In genomic region chr6:125299257-125299656, GRCh38 we compare ENCODE assay signal across 18 cellular contexts. TPM values are rescaled to one million over a fixed set of nuclear protein-coding genes. Genes with fewer than 3 reads are reported as not detected.
A peak's percentile ranks its signal among the peaks of the same experiment; 100 is the strongest.
DNase-seq lines count a peak whose midpoint lies in the region; ATAC-seq and TF ChIP-seq lines count a peak whose summit lies in the region.
"Had no signal": no experiment of that assay in that cellular context is flagged by ENCODE, and none has a peak within 500 bp of the region (broad histone marks: within the 10 kb centered on the region; RNA-seq: fewer than 3 reads in every experiment).

No MANE protein-coding gene starts in this region.

- POLR2A ChIA-PET in IMR-90 (lab: Charles Lee; ENCODE audit: unreplicated experiment) = no interaction called here

- H3K79me1 ChIP-seq in IMR-90 (ENCODE audit: low read depth in 1 of 2, low read length in 2 of 2) = peaks cover 37 to 39% of the 10 kb centered on the region in 2 experiments

- intact Hi-C loops in IMR-90 (cut with micrococcal nuclease) = no loop called here

- H3K4me1 Mint-ChIP-seq in activated T-cell treated with anti-CD3 and anti-CD28 coated beads, Interleukin-2, amount 50 U/mL, for 4 hours (ENCODE audit: low read depth) = peaks cover 69% of the 10 kb centered on the region
- H3K4me1 Mint-ChIP-seq in activated naive CD8-positive, alpha-beta T cell treated with anti-CD3 and anti-CD28 coated beads, Interleukin-2, amount 50 U/mL, for 24 hours = peaks cover 58% of the 10 kb centered on the region

- H3K9me2 ChIP-seq in neural cell (ENCODE audit: insufficient read depth, low read length) = no peaks in the 10 kb centered on the region

- peak overlapping the region; percentile 90 for H3K4me3 Mint-ChIP-seq in activated T-cell treated with anti-CD3 and anti-CD28 coated beads, Interleukin-2, amount 50 U/mL, for 4 hours
- peak overlapping the region; percentile 97 for H3K4me3 Mint-ChIP-seq in activated naive CD8-positive, alpha-beta T cell treated with anti-CD3 and anti-CD28 coated beads, Interleukin-2, amount 50 U/mL, for 24 hours

- no peak overlapping the region for H3K14ac ChIP-seq in IMR-90 (replicated peaks; ENCODE audit: low read depth, low read length)

- no TSS peak for BruUV-seq in IMR-90 (replicated peaks; lab: Mats Ljungman, UMichigan)

- H3K27ac Mint-ChIP-seq in activated naive CD8-positive, alpha-beta T cell treated with anti-CD3 and anti-CD28 coated beads, Interleukin-2, amount 50 U/mL, for 24 hours = peak overlapping the region; percentile 97

- no peaks in the 10 kb centered on the region for H3K27me3 Mint-ChIP-seq in activated T-cell treated with anti-CD3 and anti-CD28 coated beads, Interleukin-2, amount 50 U/mL, for 4 hours (ENCODE audit: low read depth)
- no peaks in the 10 kb centered on the region for H3K27me3 Mint-ChIP-seq in activated naive CD8-positive, alpha-beta T cell treated with anti-CD3 and anti-CD28 coated beads, Interleukin-2, amount 50 U/mL, for 24 hours
- H3K27me3 Mint-ChIP-seq: naive B cell had no signal

- no peak overlapping the region for H2BK20ac ChIP-seq in IMR-90 (ENCODE audit: low read depth, low read length)

- H3K4me3 ChIP-seq in IMR-90 (ENCODE audit: insufficient read depth, low read depth, low read length) (no peak overlapping the region), neural cell (ENCODE audit: low read length) (peak overlapping the region; percentile 81)

- H2AK9ac ChIP-seq in IMR-90 (replicated peaks; ENCODE audit: low read depth, low read length, poor library complexity) = no peak overlapping the region

- TF ChIP-seq POLR2A in IMR-90 (IDR thresholded peaks at IDR 0.05; ENCODE audit: low read depth, low read length) = no peak

- H4K20me1 ChIP-seq in IMR-90 (ENCODE audit: insufficient read depth, low read length) = no peaks in the 10 kb centered on the region
- no peaks in the 10 kb centered on the region for H4K20me1 ChIP-seq in neural cell (ENCODE audit: insufficient read depth)

- no peak for ATAC-seq in activated T-cell treated with anti-CD3 and anti-CD28 coated beads, Interleukin-2, amount 50 U/mL, for 4 hours
- ATAC-seq in IMR-90 (ENCODE audit: low read depth) = no peak
- no peak for ATAC-seq in activated naive CD8-positive, alpha-beta T cell treated with anti-CD3 and anti-CD28 coated beads, Interleukin-2, amount 50 U/mL, for 24 hours
- ATAC-seq: foreskin keratinocyte had no signal

- H3K9ac ChIP-seq in IMR-90 (ENCODE audit: low read depth, low read length) (no peak overlapping the region), neural cell (ENCODE audit: low read length) (no peak overlapping the region)

- no peak overlapping the region for H3K18ac ChIP-seq in IMR-90 (ENCODE audit: low read depth, low read length)

- no peak overlapping the region for H3K56ac ChIP-seq in IMR-90 (ENCODE audit: extremely low read depth, insufficient read depth, low read length)

- H3K36me3 Mint-ChIP-seq in activated T-cell treated with anti-CD3 and anti-CD28 coated beads, Interleukin-2, amount 50 U/mL, for 4 hours (ENCODE audit: insufficient read depth) = peaks cover 47% of the 10 kb centered on the region
- H3K36me3 Mint-ChIP-seq in activated naive CD8-positive, alpha-beta T cell treated with anti-CD3 and anti-CD28 coated beads, Interleukin-2, amount 50 U/mL, for 24 hours (ENCODE audit: low read depth) = peaks cover 62% of the 10 kb centered on the region

- H2BK5ac ChIP-seq in IMR-90 (ENCODE audit: low read depth, low read length, poor library complexity, severe bottlenecking) = no peak overlapping the region

- H3K36me3 ChIP-seq in IMR-90 (ENCODE audit: control insufficient read depth, insufficient read depth, low read length) = peaks cover 16% of the 10 kb centered on the region
- H3K36me3 ChIP-seq in neural cell (ENCODE audit: insufficient read depth, low read length) = no peaks in the 10 kb centered on the region

- peaks cover 5% of the 10 kb centered on the region; the same call in 1 of the 2 replicates for H3K9me1 ChIP-seq in IMR-90 (ENCODE audit: insufficient read depth, low read length)

- in situ Hi-C loops in IMR-90 (cut with MboI; ENCODE audit: low sequenced_read_pairs) = no loop called here

- TF ChIP-seq CTCF in IMR-90 (conservative IDR thresholded peaks at IDR 0.05; ENCODE audit: low read depth, low read length) = no peak
- TF ChIP-seq CTCF in neural cell (IDR thresholded peaks at IDR 0.05; ENCODE audit: poor library complexity, severe bottlenecking) = no peak

- TF ChIP-seq RAD21 in IMR-90 (IDR thresholded peaks at IDR 0.05; ENCODE audit: low read length) (no peak), neural cell (conservative IDR thresholded peaks at IDR 0.05) (no peak)

- H3K9me3 ChIP-seq in IMR-90 (ENCODE audit: control insufficient read depth, insufficient read depth, low read length) = no peaks in the 10 kb centered on the region
- no peaks in the 10 kb centered on the region for H3K9me3 ChIP-seq in neural cell (ENCODE audit: low read length)

- H3K4ac ChIP-seq in IMR-90 (ENCODE audit: low read depth, low read length) = no peak overlapping the region

- H4K91ac ChIP-seq in IMR-90 (ENCODE audit: insufficient read depth, low read depth, low read length) = no peak overlapping the region

- H3K27me3 ChIP-seq in IMR-90 (ENCODE audit: control insufficient read depth, insufficient read depth, low read length) = no peaks in the 10 kb centered on the region
- no peaks in the 10 kb centered on the region for H3K27me3 ChIP-seq in neural cell (ENCODE audit: insufficient read depth, low read depth, low read length)
- H3K27me3 ChIP-seq: foreskin keratinocyte had no signal

- H2AK5ac ChIP-seq in IMR-90 (ENCODE audit: low read depth, low read length) = peak overlapping the region; percentile 12; the same call in 1 of the 2 replicates

- H3K79me2 ChIP-seq in neural cell (replicated peaks; ENCODE audit: insufficient read depth, low read length) = no peaks in the 10 kb centered on the region

- no peak for TF ChIP-seq EP300 in neural cell (conservative IDR thresholded peaks at IDR 0.05; ENCODE audit: poor library complexity, severe bottlenecking)

- H2AFZ ChIP-seq in IMR-90 (replicated peaks; ENCODE audit: low read length, poor library complexity) = no peak overlapping the region
- no peak overlapping the region for H2AFZ ChIP-seq in neural cell (ENCODE audit: low read depth, low read length)

- WGBS in IMR-90 (ENCODE audit: extremely low coverage in 2 of 2, insufficient read length in 1 of 2), 2 experiments = no CpG with 5 or more reads among the region's 3 CpGs

- no peak overlapping the region for H4K8ac ChIP-seq in IMR-90 (ENCODE audit: low read depth in 2 of 2, low read length in 2 of 2)

- no peak overlapping the region for H2BK15ac ChIP-seq in IMR-90 (ENCODE audit: low read depth, low read length)

- H4K5ac ChIP-seq in IMR-90 (ENCODE audit: low read depth, low read length) = no peak overlapping the region

- no peak overlapping the region for H3K27ac ChIP-seq in IMR-90 (ENCODE audit: insufficient read depth, low read length)
- no peak overlapping the region for H3K27ac ChIP-seq in neural cell (ENCODE audit: low read length)
- H3K27ac ChIP-seq: foreskin keratinocyte had no signal

- H3K4me2 ChIP-seq in IMR-90 (ENCODE audit: low read depth, low read length) (no peak overlapping the region), neural cell (ENCODE audit: low read length) (no peak overlapping the region)

- no peaks in the 10 kb centered on the region for H3F3A ChIP-seq in neural cell (ENCODE audit: insufficient read depth, low read length, poor library complexity, severe bottlenecking)

- H3K23ac ChIP-seq in IMR-90 (ENCODE audit: low read depth, low read length) = no peak overlapping the region; the same call in 1 of the 2 replicates

- H3K4me1 ChIP-seq in IMR-90 (ENCODE audit: control insufficient read depth, insufficient read depth, low read length) = peaks cover 5% of the 10 kb centered on the region

- DNase-seq in activated T-cell treated with anti-CD3 and anti-CD28 coated beads, Interleukin-2, amount 50 U/mL, for 4 hours = no peak
- DNase-seq in activated T-cell treated with anti-CD3 and anti-CD28 coated beads for 4 hours (no peak), IMR-90 (no peak), NCI-H2081 treated with DMSO at 0.1 percent for 48 hours (lab: John Stamatoyannopoulos, UW) (no peak), DMS53 (lab: John Stamatoyannopoulos, UW) (no peak), NCI-H524 treated with DMSO at 0.1 percent for 48 hours (lab: John Stamatoyannopoulos, UW) (no peak)
- no peak for DNase-seq in activated naive CD8-positive, alpha-beta T cell treated with anti-CD3 and anti-CD28 coated beads, Interleukin-2, amount 50 U/mL, for 24 hours
- DNase-seq: ACHN; anterior cingulate cortex; COR-L47; foreskin keratinocyte; GDM1; GOT3; naive B cell; NCI-H1436 treated with DMSO at 0.1 percent for 48 hours; NCI-H226; NK-92 treated with Interleukin-12 subunit alpha and Interleukin-12 subunit beta, amount 100 ng/mL, for 24 hours had no signal

- H3K9me3 Mint-ChIP-seq in activated T-cell treated with anti-CD3 and anti-CD28 coated beads, Interleukin-2, amount 50 U/mL, for 4 hours = no peaks in the 10 kb centered on the region
- H3K9me3 Mint-ChIP-seq in activated naive CD8-positive, alpha-beta T cell treated with anti-CD3 and anti-CD28 coated beads, Interleukin-2, amount 50 U/mL, for 24 hours = peaks cover 12% of the 10 kb centered on the region

- CTCF ChIA-PET in IMR-90 (lab: Yijun Ruan, JAX) = no interaction called here

- dilution Hi-C loops in IMR-90 (cut with HindIII; ENCODE audit: low sequenced_read_pairs, unreplicated experiment) = no loop called here

- H2BK120ac ChIP-seq in IMR-90 (ENCODE audit: low read depth, low read length) = no peak overlapping the region

TF ChIP-seq in IMR-90, 13 proteins besides CTCF, POLR2A, EP300 and RAD21:
- TF ChIP-seq RFX5 (IDR thresholded peaks at IDR 0.05; ENCODE audit: low read depth, low read length) (no peak), CHD1 (IDR thresholded peaks at IDR 0.05; ENCODE audit: low read depth, low read length) (no peak), SMC3 (IDR thresholded peaks at IDR 0.05; ENCODE audit: low read depth, low read length) (no peak), MXI1 (IDR thresholded peaks at IDR 0.05; ENCODE audit: borderline replicate concordance, low read depth, low read length) (no peak)
TF ChIP-seq in IMR-90: peak in this region for 0.

TF ChIP-seq in neural cell, 6 proteins besides CTCF, POLR2A, EP300 and RAD21 (continues in another document):
- TF ChIP-seq EZH2 (IDR thresholded peaks at IDR 0.05; ENCODE audit: borderline replicate concordance, insufficient read depth, low read length, poor library complexity, severe bottlenecking) (no peak), MXI1 (conservative IDR thresholded peaks at IDR 0.05; ENCODE audit: poor library complexity, severe bottlenecking) (no peak)

RNA-seq across cellular contexts. Expression of gene HDDC2, which starts 2.5 kb away (rescaled TPM):
- total RNA-seq in activated T-cell treated with anti-CD3 and anti-CD28 coated beads, Interleukin-2, amount 50 U/mL, for 4 hours = 100 to 1,000 TPM in 1 of 3 donors, 10 to 100 TPM in 2; 89.5 to 114 (median 92.8) TPM
- 40.9 and 51.4 TPM in 2 replicates for total RNA-seq in IMR-90 (2012; rRNA removed)
- polyA plus RNA-seq in IMR-90 (2012; rRNA removed) (61.5 and 68.6 TPM in 2 replicates), neural cell (72.1 and 75.2 TPM in 2 replicates)
- 50.9 and 52.6 TPM in 2 replicates for polyA plus RNA-seq in IMR-90 (2012; cell fraction: cytosol; rRNA removed)
- 12.9 and 36.9 TPM in 2 replicates for polyA plus RNA-seq in IMR-90 (2012; cell fraction: nucleus; rRNA removed; ENCODE audit: low replicate concordance)
- 35.3 and 35.4 TPM in 2 replicates for polyA minus RNA-seq in neural cell
